1 cellular context compared by ENCODE assay signal in the genomic region with DNA sequence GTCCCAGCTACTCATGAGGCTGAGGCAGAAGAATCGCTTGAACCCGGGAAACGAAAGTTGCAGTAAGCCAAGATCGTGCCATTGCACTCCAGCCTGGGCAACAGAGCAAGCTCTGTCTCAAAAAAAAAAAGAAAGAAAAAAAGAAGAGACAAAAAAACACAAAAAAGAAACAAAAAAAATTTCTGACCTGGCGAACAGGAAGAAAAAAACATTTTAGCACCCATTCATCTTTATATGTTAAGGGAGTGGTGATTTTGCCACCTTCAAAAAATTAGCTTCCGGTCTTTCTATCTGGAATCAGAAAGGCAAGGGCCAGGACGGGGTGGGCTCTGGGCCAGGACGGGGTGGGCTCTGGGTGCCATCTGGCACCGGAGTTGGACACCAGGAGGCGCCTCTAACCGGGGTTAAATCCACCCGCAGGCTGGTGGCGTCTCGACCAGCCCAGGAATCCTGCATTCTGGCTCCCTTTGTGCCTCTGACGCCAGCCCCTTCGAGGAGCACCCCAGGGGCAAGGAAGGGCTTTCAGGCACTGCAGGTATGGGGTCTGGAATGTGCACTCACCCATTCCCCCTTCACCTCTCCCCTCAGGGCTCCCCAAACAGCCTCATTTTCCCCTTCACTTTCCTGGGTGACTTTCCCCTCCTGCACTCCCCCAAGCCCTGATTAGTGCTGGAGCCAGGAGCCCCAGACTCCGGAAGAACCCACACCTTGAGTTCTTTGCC.
TF ChIP-seq lines count a peak whose summit lies in the region.

No MANE protein-coding gene starts in this region.

TF ChIP-seq in H1, 55 proteins besides CTCF, POLR2A, EP300 and RAD21 (continued from another document):
- TF ChIP-seq, protein P1, sequence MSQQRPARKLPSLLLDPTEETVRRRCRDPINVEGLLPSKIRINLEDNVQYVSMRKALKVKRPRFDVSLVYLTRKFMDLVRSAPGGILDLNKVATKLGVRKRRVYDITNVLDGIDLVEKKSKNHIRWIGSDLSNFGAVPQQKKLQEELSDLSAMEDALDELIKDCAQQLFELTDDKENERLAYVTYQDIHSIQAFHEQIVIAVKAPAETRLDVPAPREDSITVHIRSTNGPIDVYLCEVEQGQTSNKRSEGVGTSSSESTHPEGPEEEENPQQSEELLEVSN (IDR thresholded peaks at IDR 0.05), result no peak
- TF ChIP-seq SP4 (IDR thresholded peaks at IDR 0.05; ENCODE audit: low read length) (no peak), EGR1 (IDR thresholded peaks at IDR 0.05; ENCODE audit: borderline replicate concordance, low read depth, low read length) (no peak), HDAC2 (IDR thresholded peaks at IDR 0.05; ENCODE audit: borderline replicate concordance in 1 of 2, low read depth in 2 of 2, low read length in 2 of 2) (0 out of 4 replicates have a peak, but pooled peaks of 1 of the 2 experiments have one; percentile 39), CREB1 (IDR thresholded peaks at IDR 0.05) (peak; percentile 62; the same call in 1 of the 2 replicates), CTBP2 (IDR thresholded peaks at IDR 0.05; ENCODE audit: borderline replicate concordance, insufficient read depth, insufficient read length, low read length) (peak; percentile 74), TAF1 (IDR thresholded peaks at IDR 0.05; ENCODE audit: low read depth, low read length) (0 out of 2 replicates have a peak, but pooled peaks have one; percentile 36), SP2 (IDR thresholded peaks at IDR 0.05; ENCODE audit: low read length) (no peak), KDM1A (IDR thresholded peaks at IDR 0.05; ENCODE audit: borderline replicate concordance, low read length) (no peak), TEAD4 (IDR thresholded peaks at IDR 0.05; ENCODE audit: low read depth, low read length) (peak; percentile 88), GABPA (IDR thresholded peaks at IDR 0.05; ENCODE audit: borderline replicate concordance, insufficient read depth, low read length) (peak; percentile 40; the same call in 1 of the 2 replicates), BACH1 (IDR thresholded peaks at IDR 0.05; ENCODE audit: low read length) (no peak), HDAC6 (IDR thresholded peaks at IDR 0.05; ENCODE audit: low read depth, low read length) (no peak), SUZ12 (IDR thresholded peaks at IDR 0.05; ENCODE audit: low read length) (0 out of 2 replicates have a peak, but pooled peaks have one; percentile 25), ASH2L (IDR thresholded peaks at IDR 0.05; ENCODE audit: low read length) (peak; percentile 49), RNF2 (IDR thresholded peaks at IDR 0.05; ENCODE audit: borderline replicate concordance, low read depth, low read length, missing control alignments, poor library complexity, severe bottlenecking) (no peak)
- TF ChIP-seq, protein P2, sequence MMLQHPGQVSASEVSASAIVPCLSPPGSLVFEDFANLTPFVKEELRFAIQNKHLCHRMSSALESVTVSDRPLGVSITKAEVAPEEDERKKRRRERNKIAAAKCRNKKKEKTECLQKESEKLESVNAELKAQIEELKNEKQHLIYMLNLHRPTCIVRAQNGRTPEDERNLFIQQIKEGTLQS (IDR thresholded peaks at IDR 0.05; ENCODE audit: insufficient read depth, low read depth, low read length), result no peak
- TF ChIP-seq, protein P3, sequence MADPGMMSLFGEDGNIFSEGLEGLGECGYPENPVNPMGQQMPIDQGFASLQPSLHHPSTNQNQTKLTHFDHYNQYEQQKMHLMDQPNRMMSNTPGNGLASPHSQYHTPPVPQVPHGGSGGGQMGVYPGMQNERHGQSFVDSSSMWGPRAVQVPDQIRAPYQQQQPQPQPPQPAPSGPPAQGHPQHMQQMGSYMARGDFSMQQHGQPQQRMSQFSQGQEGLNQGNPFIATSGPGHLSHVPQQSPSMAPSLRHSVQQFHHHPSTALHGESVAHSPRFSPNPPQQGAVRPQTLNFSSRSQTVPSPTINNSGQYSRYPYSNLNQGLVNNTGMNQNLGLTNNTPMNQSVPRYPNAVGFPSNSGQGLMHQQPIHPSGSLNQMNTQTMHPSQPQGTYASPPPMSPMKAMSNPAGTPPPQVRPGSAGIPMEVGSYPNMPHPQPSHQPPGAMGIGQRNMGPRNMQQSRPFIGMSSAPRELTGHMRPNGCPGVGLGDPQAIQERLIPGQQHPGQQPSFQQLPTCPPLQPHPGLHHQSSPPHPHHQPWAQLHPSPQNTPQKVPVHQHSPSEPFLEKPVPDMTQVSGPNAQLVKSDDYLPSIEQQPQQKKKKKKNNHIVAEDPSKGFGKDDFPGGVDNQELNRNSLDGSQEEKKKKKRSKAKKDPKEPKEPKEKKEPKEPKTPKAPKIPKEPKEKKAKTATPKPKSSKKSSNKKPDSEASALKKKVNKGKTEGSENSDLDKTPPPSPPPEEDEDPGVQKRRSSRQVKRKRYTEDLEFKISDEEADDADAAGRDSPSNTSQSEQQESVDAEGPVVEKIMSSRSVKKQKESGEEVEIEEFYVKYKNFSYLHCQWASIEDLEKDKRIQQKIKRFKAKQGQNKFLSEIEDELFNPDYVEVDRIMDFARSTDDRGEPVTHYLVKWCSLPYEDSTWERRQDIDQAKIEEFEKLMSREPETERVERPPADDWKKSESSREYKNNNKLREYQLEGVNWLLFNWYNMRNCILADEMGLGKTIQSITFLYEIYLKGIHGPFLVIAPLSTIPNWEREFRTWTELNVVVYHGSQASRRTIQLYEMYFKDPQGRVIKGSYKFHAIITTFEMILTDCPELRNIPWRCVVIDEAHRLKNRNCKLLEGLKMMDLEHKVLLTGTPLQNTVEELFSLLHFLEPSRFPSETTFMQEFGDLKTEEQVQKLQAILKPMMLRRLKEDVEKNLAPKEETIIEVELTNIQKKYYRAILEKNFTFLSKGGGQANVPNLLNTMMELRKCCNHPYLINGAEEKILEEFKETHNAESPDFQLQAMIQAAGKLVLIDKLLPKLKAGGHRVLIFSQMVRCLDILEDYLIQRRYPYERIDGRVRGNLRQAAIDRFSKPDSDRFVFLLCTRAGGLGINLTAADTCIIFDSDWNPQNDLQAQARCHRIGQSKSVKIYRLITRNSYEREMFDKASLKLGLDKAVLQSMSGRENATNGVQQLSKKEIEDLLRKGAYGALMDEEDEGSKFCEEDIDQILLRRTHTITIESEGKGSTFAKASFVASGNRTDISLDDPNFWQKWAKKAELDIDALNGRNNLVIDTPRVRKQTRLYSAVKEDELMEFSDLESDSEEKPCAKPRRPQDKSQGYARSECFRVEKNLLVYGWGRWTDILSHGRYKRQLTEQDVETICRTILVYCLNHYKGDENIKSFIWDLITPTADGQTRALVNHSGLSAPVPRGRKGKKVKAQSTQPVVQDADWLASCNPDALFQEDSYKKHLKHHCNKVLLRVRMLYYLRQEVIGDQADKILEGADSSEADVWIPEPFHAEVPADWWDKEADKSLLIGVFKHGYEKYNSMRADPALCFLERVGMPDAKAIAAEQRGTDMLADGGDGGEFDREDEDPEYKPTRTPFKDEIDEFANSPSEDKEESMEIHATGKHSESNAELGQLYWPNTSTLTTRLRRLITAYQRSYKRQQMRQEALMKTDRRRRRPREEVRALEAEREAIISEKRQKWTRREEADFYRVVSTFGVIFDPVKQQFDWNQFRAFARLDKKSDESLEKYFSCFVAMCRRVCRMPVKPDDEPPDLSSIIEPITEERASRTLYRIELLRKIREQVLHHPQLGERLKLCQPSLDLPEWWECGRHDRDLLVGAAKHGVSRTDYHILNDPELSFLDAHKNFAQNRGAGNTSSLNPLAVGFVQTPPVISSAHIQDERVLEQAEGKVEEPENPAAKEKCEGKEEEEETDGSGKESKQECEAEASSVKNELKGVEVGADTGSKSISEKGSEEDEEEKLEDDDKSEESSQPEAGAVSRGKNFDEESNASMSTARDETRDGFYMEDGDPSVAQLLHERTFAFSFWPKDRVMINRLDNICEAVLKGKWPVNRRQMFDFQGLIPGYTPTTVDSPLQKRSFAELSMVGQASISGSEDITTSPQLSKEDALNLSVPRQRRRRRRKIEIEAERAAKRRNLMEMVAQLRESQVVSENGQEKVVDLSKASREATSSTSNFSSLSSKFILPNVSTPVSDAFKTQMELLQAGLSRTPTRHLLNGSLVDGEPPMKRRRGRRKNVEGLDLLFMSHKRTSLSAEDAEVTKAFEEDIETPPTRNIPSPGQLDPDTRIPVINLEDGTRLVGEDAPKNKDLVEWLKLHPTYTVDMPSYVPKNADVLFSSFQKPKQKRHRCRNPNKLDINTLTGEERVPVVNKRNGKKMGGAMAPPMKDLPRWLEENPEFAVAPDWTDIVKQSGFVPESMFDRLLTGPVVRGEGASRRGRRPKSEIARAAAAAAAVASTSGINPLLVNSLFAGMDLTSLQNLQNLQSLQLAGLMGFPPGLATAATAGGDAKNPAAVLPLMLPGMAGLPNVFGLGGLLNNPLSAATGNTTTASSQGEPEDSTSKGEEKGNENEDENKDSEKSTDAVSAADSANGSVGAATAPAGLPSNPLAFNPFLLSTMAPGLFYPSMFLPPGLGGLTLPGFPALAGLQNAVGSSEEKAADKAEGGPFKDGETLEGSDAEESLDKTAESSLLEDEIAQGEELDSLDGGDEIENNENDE (IDR thresholded peaks at IDR 0.05; ENCODE audit: insufficient replicate concordance, low read length), result no peak
- TF ChIP-seq, protein P4, sequence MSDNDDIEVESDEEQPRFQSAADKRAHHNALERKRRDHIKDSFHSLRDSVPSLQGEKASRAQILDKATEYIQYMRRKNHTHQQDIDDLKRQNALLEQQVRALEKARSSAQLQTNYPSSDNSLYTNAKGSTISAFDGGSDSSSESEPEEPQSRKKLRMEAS (IDR thresholded peaks at IDR 0.05), result 0 out of 2 replicates have a peak, but pooled peaks have one; percentile 16
- TF ChIP-seq, protein P5, sequence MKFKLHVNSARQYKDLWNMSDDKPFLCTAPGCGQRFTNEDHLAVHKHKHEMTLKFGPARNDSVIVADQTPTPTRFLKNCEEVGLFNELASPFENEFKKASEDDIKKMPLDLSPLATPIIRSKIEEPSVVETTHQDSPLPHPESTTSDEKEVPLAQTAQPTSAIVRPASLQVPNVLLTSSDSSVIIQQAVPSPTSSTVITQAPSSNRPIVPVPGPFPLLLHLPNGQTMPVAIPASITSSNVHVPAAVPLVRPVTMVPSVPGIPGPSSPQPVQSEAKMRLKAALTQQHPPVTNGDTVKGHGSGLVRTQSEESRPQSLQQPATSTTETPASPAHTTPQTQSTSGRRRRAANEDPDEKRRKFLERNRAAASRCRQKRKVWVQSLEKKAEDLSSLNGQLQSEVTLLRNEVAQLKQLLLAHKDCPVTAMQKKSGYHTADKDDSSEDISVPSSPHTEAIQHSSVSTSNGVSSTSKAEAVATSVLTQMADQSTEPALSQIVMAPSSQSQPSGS (IDR thresholded peaks at IDR 0.05; ENCODE audit: low read length), result no peak
